8 cellular contexts compared by ENCODE assay signal in the genomic region with DNA sequence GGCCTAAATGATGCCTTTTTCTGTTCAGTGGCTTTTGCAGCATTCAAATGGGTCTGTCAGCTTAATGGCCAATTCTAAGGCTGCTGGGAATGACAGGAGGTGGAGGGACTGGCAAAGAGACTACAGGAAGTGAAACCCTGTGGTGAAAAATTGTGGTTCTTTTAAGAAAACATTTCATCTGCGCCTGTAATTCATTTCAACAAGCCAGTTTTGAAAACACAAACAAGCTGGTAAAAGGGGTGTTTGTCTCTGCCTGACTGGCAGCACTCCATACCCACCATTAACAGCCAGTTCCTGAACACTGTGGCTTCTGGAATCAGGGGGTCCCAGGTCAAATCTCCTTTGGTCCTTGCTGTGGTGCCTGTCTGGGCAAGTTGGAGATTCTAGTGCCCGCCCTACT. TPM values are rescaled to one million over a fixed set of nuclear protein-coding genes. Genes with fewer than 3 reads are reported as not detected.
DNase-seq lines count a peak whose midpoint lies in the region; ATAC-seq, FAIRE-seq and TF ChIP-seq lines count a peak whose summit lies in the region.

No MANE protein-coding gene starts in this region.

- no peaks in the 10 kb centered on the region for H3K27me3 Mint-ChIP-seq in activated CD4-positive, alpha-beta memory T cell treated with anti-CD3 and anti-CD28 coated beads for 36 hours

- H3K4me3 ChIP-seq in spleen (peak overlapping the region in 1 of 8 donors; percentile 4), pancreas (no peak overlapping the region)

- TF ChIP-seq POLR2A in spleen (IDR thresholded peaks at IDR 0.05): no peak

- H3K36me3 ChIP-seq in spleen (no peaks in the 10 kb centered on the region), pancreas (no peaks in the 10 kb centered on the region)

- peaks cover 6% of the 10 kb centered on the region for H3K36me3 Mint-ChIP-seq in activated CD4-positive, alpha-beta memory T cell treated with anti-CD3 and anti-CD28 coated beads for 36 hours

- intact Hi-C loops in activated CD4-positive, alpha-beta memory T cell treated with anti-CD3 and anti-CD28 coated beads for 36 hours (cut with micrococcal nuclease): loop anchor here (1.0 kb wide), 2 partner anchors 20 to 29 kb away; no protein-coding TSS in a partner anchor
- intact Hi-C loops in spleen (cut with DNase I; ENCODE audit: low total_unique reads): no loop called here
- intact Hi-C loops in pancreas (cut with DNase I): no loop called here

- no peak overlapping the region for H3K4me3 Mint-ChIP-seq in activated CD4-positive, alpha-beta memory T cell treated with anti-CD3 and anti-CD28 coated beads for 36 hours

- H3K27ac ChIP-seq in spleen (peak overlapping the region; percentile 58 to 87 (median 78)), pancreas (no peak overlapping the region)

- no peak for FAIRE-seq in pancreas (lab: Jason Lieb, UNC)

- DNase-seq in activated gamma-delta T cell treated with Interleukin-2 at 50 U/mL for 16 hours (peak; percentile 14), activated gamma-delta T cell (lab: John Stamatoyannopoulos, UW) (no peak), spleen (peak; percentile 47), pancreas (no peak), HuH-7 (ENCODE audit: low spot score) (no peak), DMS114 treated with DMSO at 0.1 percent for 48 hours (lab: John Stamatoyannopoulos, UW; ENCODE audit: unreplicated experiment) (no peak)
- DNase-seq in activated CD4-positive, alpha-beta memory T cell treated with anti-CD3 and anti-CD28 coated beads for 36 hours: peak; percentile 38

- ATAC-seq in HG03378 (IDR thresholded peaks at IDR 0.05; ENCODE audit: unreplicated experiment) (peak; percentile 36), pancreas (no peak)

- peaks cover 78% of the 10 kb centered on the region for H3K4me1 Mint-ChIP-seq in activated CD4-positive, alpha-beta memory T cell treated with anti-CD3 and anti-CD28 coated beads for 36 hours (ENCODE audit: low read depth)

- H3K9me3 ChIP-seq in spleen: peaks cover 0 to 4% (median 0%) of the 10 kb centered on the region in 8 donors
- no peaks in the 10 kb centered on the region for H3K9me3 ChIP-seq in pancreas

- WGBS in spleen, 5 donors: 34 to 44% (median 39%) methylated on average over 2 of the region's 2 CpGs
- 61 to 77% methylated on average over 2 of the region's 2 CpGs for WGBS in pancreas, 2 donors

- H3K27me3 ChIP-seq in spleen (replicated peaks in 1 of 7) (no peaks in the 10 kb centered on the region), pancreas (no peaks in the 10 kb centered on the region)

- peaks cover 8% of the 10 kb centered on the region for H3K9me3 Mint-ChIP-seq in activated CD4-positive, alpha-beta memory T cell treated with anti-CD3 and anti-CD28 coated beads for 36 hours

- TF ChIP-seq CTCF in spleen (IDR thresholded peaks at IDR 0.05 in 8 of 11, conservative IDR thresholded peaks at IDR 0.05 in 3 of 11): no peak
- TF ChIP-seq CTCF in pancreas (IDR thresholded peaks at IDR 0.05): no peak

- POLR2A ChIA-PET in activated CD4-positive, alpha-beta memory T cell treated with anti-CD3 and anti-CD28 coated beads for 36 hours (lab: Charles Lee): interaction anchor here (1.0 to 1.3 kb wide), 2 partner anchors 20 to 35 kb away, joined by 4 to 5 read pairs; no protein-coding TSS in a partner anchor

- H3K4me1 ChIP-seq in spleen (peaks cover 22 to 55% (median 33%) of the 10 kb centered on the region in 6 donors), pancreas (peaks cover 0 to 8% (median 5%) of the 10 kb centered on the region in 3 donors)

- CTCF ChIA-PET in activated CD4-positive, alpha-beta memory T cell treated with anti-CD3 and anti-CD28 coated beads for 36 hours (lab: Charles Lee): interaction anchor here (1.1 to 3.2 kb wide), 7 partner anchors 20 to 175 kb away, joined by 3 to 20 read pairs (median 6); no protein-coding TSS in a partner anchor

- peak overlapping the region; percentile 83 for H3K27ac Mint-ChIP-seq in activated CD4-positive, alpha-beta memory T cell treated with anti-CD3 and anti-CD28 coated beads for 36 hours

RNA-seq across cellular contexts. Expression of gene KDM8, which starts 3.6 kb away (rescaled TPM):
- 1 to 10 TPM; 8.7 to 9.7 TPM for total RNA-seq in activated CD4-positive, alpha-beta memory T cell treated with anti-CD3 and anti-CD28 coated beads for 36 hours
- total RNA-seq in spleen (10 to 100 TPM in 3 of 7 donors, 1 to 10 TPM in 4; 8.3 to 14.7 (median 9.8) TPM), pancreas (1 to 10 TPM; 4.7 to 7.4 (median 6.3) TPM)
- polyA plus RNA-seq in spleen (10 to 100 TPM in 1 of 3 donors, 1 to 10 TPM in 2; 5.2 to 10.6 (median 7.4) TPM), pancreas (10 to 100 TPM; 12.4 to 17.7 TPM)

Comparison
In these comparisons a context has a peak if more than half of its experiments do, and no peak if none do; other contexts are left out.
1. DNase-seq: peak in activated gamma-delta T cell treated with Interleukin-2 at 50 U/mL for 16 hours (single experiment), activated CD4-positive, alpha-beta memory T cell treated with anti-CD3 and anti-CD28 coated beads for 36 hours (single experiment) and spleen (single experiment); none in activated gamma-delta T cell (single experiment), pancreas (0 of 6), HuH-7 (single experiment) and DMS114 treated with DMSO at 0.1 percent for 48 hours (single experiment).
2. H3K27ac ChIP-seq: peak in spleen (8 of 8); none in pancreas (0 of 4).